12 cellular contexts compared by ENCODE assay signal in the genomic region with DNA sequence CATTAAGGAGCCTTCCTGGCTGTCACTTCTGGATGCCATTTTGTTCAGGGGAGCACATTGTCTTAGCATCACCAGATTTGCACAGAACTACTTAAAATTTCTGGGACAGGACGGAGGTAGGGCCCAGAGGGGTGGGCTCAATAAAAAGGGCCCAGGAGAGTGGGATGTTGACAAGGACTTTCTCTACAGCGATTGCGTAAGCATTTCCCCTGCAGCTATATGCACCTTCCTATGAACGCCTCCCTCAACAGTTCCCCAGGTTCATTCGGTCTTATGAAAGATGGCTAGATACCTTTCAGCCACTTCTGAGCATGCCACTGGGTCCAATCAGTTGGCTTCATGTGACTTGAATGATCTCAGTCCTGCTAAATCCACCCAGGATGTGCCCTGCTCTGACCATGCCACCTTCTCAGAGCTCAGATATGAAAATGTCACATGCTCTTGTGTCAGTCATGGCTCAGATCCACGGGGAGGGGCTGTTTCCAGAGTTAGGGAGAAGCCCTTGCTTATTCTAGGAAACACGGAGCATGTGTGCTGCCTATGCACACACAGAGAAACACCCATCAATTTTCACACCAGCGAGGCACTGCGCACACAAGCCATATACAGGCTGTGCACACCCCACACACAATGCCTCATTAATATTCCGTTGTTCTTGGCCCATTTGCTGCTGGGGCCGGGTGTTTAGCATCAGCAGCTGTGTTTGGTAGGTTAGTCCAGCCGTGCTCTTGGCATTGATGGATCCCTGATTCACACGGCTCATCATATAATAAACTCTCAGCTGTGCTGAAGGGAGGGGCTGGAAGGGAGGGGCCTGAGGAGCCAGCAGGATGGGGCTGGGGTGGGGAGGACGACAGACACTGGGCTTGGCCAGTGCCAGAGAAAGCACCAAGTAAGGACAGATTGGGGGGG. TPM values are rescaled to one million over a fixed set of nuclear protein-coding genes. Genes with fewer than 3 reads are reported as not detected.
DNase-seq lines count a peak whose midpoint lies in the region; ATAC-seq lines count a peak whose summit lies in the region.
"Had no signal": no experiment of that assay in that cellular context is flagged by ENCODE, and none has a peak within 500 bp of the region (broad histone marks: within the 10 kb centered on the region; RNA-seq: fewer than 3 reads in every experiment).

No MANE protein-coding gene starts in this region.

- DNase-seq in NCI-H1417 (lab: John Stamatoyannopoulos, UW): peak; percentile 37 to 97 (median 89)
- peak; percentile 86 for DNase-seq in NCI-H774 (lab: John Stamatoyannopoulos, UW)
- DNase-seq in Right ventricle myocardium superior: peak; percentile 73
- DNase-seq in NOMO-1 (lab: John Stamatoyannopoulos, UW; ENCODE audit: unreplicated experiment in 2 of 2): no peak
- DNase-seq in GOT3 (lab: John Stamatoyannopoulos, UW): no peak
- no peak for DNase-seq in epidermal melanocyte (ENCODE audit: insufficient read length, low spot score)
- no peak for DNase-seq in iPS-NIHi7 (ENCODE audit: extremely low spot score)
- DNase-seq: activated CD4-positive, CD25-positive, alpha-beta regulatory T cell; cerebellar nuclear complex; NCI-H1436 treated with DMSO at 0.1 percent for 48 hours had no signal

- ATAC-seq in Right ventricle myocardium superior (ENCODE audit: poor library complexity): peak; percentile 55

- no peak overlapping the region for H3K4me3 ChIP-seq in rectal smooth muscle tissue (ENCODE audit: low read length)

- H3K27me3 ChIP-seq in rectal smooth muscle tissue (ENCODE audit: control insufficient read depth, insufficient read depth, low read length): no peaks in the 10 kb centered on the region

- peak overlapping the region; percentile 8 for H3K27ac ChIP-seq in rectal smooth muscle tissue (ENCODE audit: low read depth, low read length)

- H3K4me1 ChIP-seq in rectal smooth muscle tissue (ENCODE audit: control insufficient read depth, insufficient read depth, low read length): peaks cover 6% of the 10 kb centered on the region

- H3K36me3 ChIP-seq in rectal smooth muscle tissue (ENCODE audit: control insufficient read depth, insufficient read depth, low read length): peaks cover 4% of the 10 kb centered on the region

- H3K9ac ChIP-seq in rectal smooth muscle tissue (ENCODE audit: low read length): no peak overlapping the region

- intact Hi-C loops in Right ventricle myocardium superior (cut with DNase I): no loop called here

RNA-seq across cellular contexts. Expression of gene NNMT, which starts 52.5 kb away (rescaled TPM):
- 29.8 TPM for total RNA-seq in Right ventricle myocardium superior
- total RNA-seq: activated T-helper 1 cell treated with anti-CD3 and anti-CD28 coated beads, Interleukin-12 subunit alpha, Interleukin-12 subunit beta, Interleukin-2, Interleukin-4 antibody, amounts not matched to agents 30 ng/mL and 10 ng/mL and 1 ng/mL, durations not matched to agents 14 hours and 24 hours and 36 hours had no signal

Comparison
In these comparisons a context has a peak if more than half of its experiments do, and no peak if none do; other contexts are left out.
1. DNase-seq: peak in NCI-H1417 (3 of 3), NCI-H774 (single experiment) and Right ventricle myocardium superior (single experiment); none in NOMO-1 (0 of 2), GOT3 (single experiment), epidermal melanocyte (single experiment) and iPS-NIHi7 (single experiment).